Comparison of ENCODE assay signal across 18 cellular contexts in genomic region chr9:111108946-111109345, GRCh38.
DNase-seq lines count a peak whose midpoint lies in the region; ATAC-seq, FAIRE-seq and TF ChIP-seq lines count a peak whose summit lies in the region.
"Had no signal": no experiment of that assay in that cellular context is flagged by ENCODE, and none has a peak within 500 bp of the region (broad histone marks: within the 10 kb centered on the region; RNA-seq: fewer than 3 reads in every experiment).

No MANE protein-coding gene starts in this region.

- H3K9me3 ChIP-seq in adipocyte (ENCODE audit: control insufficient read depth, low read length): no peaks in the 10 kb centered on the region
- H3K9me3 ChIP-seq in left lung: no peaks in the 10 kb centered on the region
- H3K9me3 ChIP-seq in ascending aorta: no peaks in the 10 kb centered on the region
- H3K9me3 ChIP-seq: BLaER1 treated with 17β-estradiol and CSF1 and Interleukin-3, amounts not matched to agents 10 nM and 100 nM; heart right ventricle had no signal

- H3K36me3 ChIP-seq in BJ (ENCODE audit: control insufficient read depth, insufficient read depth, low read length): no peaks in the 10 kb centered on the region
- H3K36me3 ChIP-seq in adipocyte (ENCODE audit: control insufficient read depth, insufficient read depth, low read length, severe bottlenecking): no peaks in the 10 kb centered on the region
- H3K36me3 ChIP-seq in left lung: no peaks in the 10 kb centered on the region
- H3K36me3 ChIP-seq in ascending aorta: no peaks in the 10 kb centered on the region
- H3K36me3 ChIP-seq: BLaER1 treated with 17β-estradiol and CSF1 and Interleukin-3, amounts not matched to agents 10 nM and 100 nM; heart right ventricle had no signal

- POLR2A ChIA-PET in BJ (lab: Charles Lee): interaction anchor here (0.6 kb wide), 1 partner anchor 229 kb away, joined by 14 read pairs; no protein-coding TSS in a partner anchor

- TF ChIP-seq CTCF in BJ (IDR thresholded peaks at IDR 0.05; ENCODE audit: insufficient read depth, low read depth, low read length): no peak
- no peak for TF ChIP-seq CTCF in left lung (IDR thresholded peaks at IDR 0.05)
- no peak for TF ChIP-seq CTCF in ascending aorta (IDR thresholded peaks at IDR 0.05)

- H3K27me3 ChIP-seq in BJ (ENCODE audit: control insufficient read depth, insufficient read depth, low read length) (no peaks in the 10 kb centered on the region), adipocyte (replicated peaks; ENCODE audit: control insufficient read depth, insufficient read depth, low read length) (no peaks in the 10 kb centered on the region), left lung (no peaks in the 10 kb centered on the region), ascending aorta (no peaks in the 10 kb centered on the region)
- H3K27me3 ChIP-seq: BLaER1 treated with 17β-estradiol and CSF1 and Interleukin-3, amounts not matched to agents 10 nM and 100 nM; heart right ventricle had no signal

- CTCF ChIA-PET in BJ (lab: Yijun Ruan, JAX): interaction anchor here (0.5 to 0.8 kb wide), 2 partner anchors 480 to 486 kb away, joined by 3 to 4 read pairs; no protein-coding TSS in a partner anchor

- no peak overlapping the region for H3K4me3 ChIP-seq in BJ (ENCODE audit: low read depth, low read length)
- H3K4me3 ChIP-seq in adipocyte (ENCODE audit: low read length): no peak overlapping the region
- no peak overlapping the region for H3K4me3 ChIP-seq in left lung
- H3K4me3 ChIP-seq in ascending aorta: no peak overlapping the region
- H3K4me3 ChIP-seq: BLaER1 treated with 17β-estradiol and CSF1 and Interleukin-3, amounts not matched to agents 10 nM and 100 nM; heart right ventricle had no signal

- H3K27ac ChIP-seq in left lung (no peak overlapping the region), ascending aorta (no peak overlapping the region)
- H3K27ac ChIP-seq: BLaER1 treated with 17β-estradiol and CSF1 and Interleukin-3, amounts not matched to agents 10 nM and 100 nM; heart right ventricle; RWPE1 had no signal

- intact Hi-C loops in left lung (cut with DNase I): no loop called here
- intact Hi-C loops in ascending aorta (cut with DNase I): no loop called here

- peak; percentile 83 for DNase-seq in BJ (ENCODE audit: low read depth)
- no peak for DNase-seq in HTR-8/SVneo (ENCODE audit: insufficient read length, low spot score)
- peak; percentile 46 for DNase-seq in adipocyte (ENCODE audit: low read depth)
- peak in 1 of 2 donors; percentile 37 for DNase-seq in left lung
- DNase-seq in islet precursor cell: no peak
- DNase-seq in GOT3 (lab: John Stamatoyannopoulos, UW): no peak
- no peak for DNase-seq in ascending aorta (ENCODE audit: low spot score in 2 of 2)
- DNase-seq in hippocampal formation (lab: John Stamatoyannopoulos, UW): no peak
- DNase-seq: activated CD4-positive, CD25-positive, alpha-beta regulatory T cell treated with anti-CD3 and anti-CD28 coated beads, Interleukin-2, amount 50 U/mL, for 72 hours; activated naive CD4-positive, alpha-beta T cell treated with anti-CD3 and anti-CD28 coated beads, Interleukin-2, amount 10 ng/mL, durations not matched to agents 7 days and 5 days; central memory CD4-positive, alpha-beta T cell; DMS79 treated with DMSO at 0.1 percent for 48 hours; heart right ventricle; NCI-H1694 treated with DMSO at 0.1 percent for 48 hours; NCI-H510A; stimulated activated CD4-positive, alpha-beta T cell treated with anti-CD3 and anti-CD28 coated beads, Interleukin-12 subunit alpha, Interleukin-12 subunit beta, amount 100 ng/mL, for 4 hours had no signal

- peak; percentile 46 for FAIRE-seq in HTR-8/SVneo (lab: Jason Lieb, UNC)

- H3K9ac ChIP-seq in adipocyte (ENCODE audit: low read length): no peak overlapping the region
- H3K9ac ChIP-seq: BLaER1 treated with 17β-estradiol and CSF1 and Interleukin-3, amounts not matched to agents 10 nM and 100 nM had no signal

- peaks cover 6% of the 10 kb centered on the region for H3K4me1 ChIP-seq in adipocyte (ENCODE audit: control insufficient read depth, insufficient read depth, low read length)
- peaks cover 0 to 9% of the 10 kb centered on the region in 2 donors for H3K4me1 ChIP-seq in left lung
- no peaks in the 10 kb centered on the region for H3K4me1 ChIP-seq in ascending aorta
- H3K4me1 ChIP-seq: BLaER1 treated with 17β-estradiol and CSF1 and Interleukin-3, amounts not matched to agents 10 nM and 100 nM had no signal

- ATAC-seq in left lung: peak; percentile 44
- ATAC-seq: heart right ventricle had no signal

Comparison
In these comparisons a context has a peak if more than half of its experiments do, and no peak if none do; other contexts are left out.
1. DNase-seq: peak in BJ (single experiment) and adipocyte (single experiment); none in HTR-8/SVneo (single experiment), islet precursor cell (single experiment), GOT3 (single experiment), ascending aorta (0 of 2) and hippocampal formation (0 of 2).